ENCODE assay signal across 1 cellular context in genomic region chr10:100747826-100748231, GRCh38.
A peak's percentile ranks its signal among the peaks of the same experiment; 100 is the strongest.
TF ChIP-seq lines count a peak whose summit lies in the region.

No MANE protein-coding gene starts in this region.

TF ChIP-seq in GM12878, 131 proteins besides CTCF, POLR2A, EP300 and RAD21:
- TF ChIP-seq SUZ12 (IDR thresholded peaks at IDR 0.05; ENCODE audit: unreplicated experiment) (peak; percentile 93), RAD51 (IDR thresholded peaks at IDR 0.05) (no peak), KDM1A (IDR thresholded peaks at IDR 0.05; ENCODE audit: borderline replicate concordance) (no peak)
